In genomic region chr7:130419652-130420051, GRCh38 we compare ENCODE assay signal across 1 cellular context.
TF ChIP-seq lines count a peak whose summit lies in the region.

No MANE protein-coding gene starts in this region.

TF ChIP-seq in H1, 55 proteins besides CTCF, POLR2A, EP300 and RAD21 (continued from another document):
- TF ChIP-seq NANOG (IDR thresholded peaks at IDR 0.05; ENCODE audit: insufficient read depth, low read depth, low read length, poor library complexity, severe bottlenecking) (no peak), GABPA (IDR thresholded peaks at IDR 0.05; ENCODE audit: borderline replicate concordance, insufficient read depth, low read length) (no peak), SP2 (IDR thresholded peaks at IDR 0.05; ENCODE audit: low read length) (no peak), CHD7 (IDR thresholded peaks at IDR 0.05; ENCODE audit: insufficient replicate concordance, low read length) (no peak), CBX5 (IDR thresholded peaks at IDR 0.05; ENCODE audit: low read depth, low read length) (no peak), YY1 (IDR thresholded peaks at IDR 0.05; ENCODE audit: low read depth, low read length) (no peak), RXRA (IDR thresholded peaks at IDR 0.05; ENCODE audit: insufficient read depth, low read depth, low read length) (no peak), SIRT6 (IDR thresholded peaks at IDR 0.05; ENCODE audit: low read length) (no peak), CEBPB (IDR thresholded peaks at IDR 0.05; ENCODE audit: low read depth, low read length) (no peak), RFX5 (IDR thresholded peaks at IDR 0.05; ENCODE audit: borderline replicate concordance, low read depth, low read length) (no peak), RBBP5 (IDR thresholded peaks at IDR 0.05; ENCODE audit: borderline replicate concordance, low read depth, low read length) (no peak), SP4 (IDR thresholded peaks at IDR 0.05; ENCODE audit: low read length) (no peak)
- TF ChIP-seq, protein P1, sequence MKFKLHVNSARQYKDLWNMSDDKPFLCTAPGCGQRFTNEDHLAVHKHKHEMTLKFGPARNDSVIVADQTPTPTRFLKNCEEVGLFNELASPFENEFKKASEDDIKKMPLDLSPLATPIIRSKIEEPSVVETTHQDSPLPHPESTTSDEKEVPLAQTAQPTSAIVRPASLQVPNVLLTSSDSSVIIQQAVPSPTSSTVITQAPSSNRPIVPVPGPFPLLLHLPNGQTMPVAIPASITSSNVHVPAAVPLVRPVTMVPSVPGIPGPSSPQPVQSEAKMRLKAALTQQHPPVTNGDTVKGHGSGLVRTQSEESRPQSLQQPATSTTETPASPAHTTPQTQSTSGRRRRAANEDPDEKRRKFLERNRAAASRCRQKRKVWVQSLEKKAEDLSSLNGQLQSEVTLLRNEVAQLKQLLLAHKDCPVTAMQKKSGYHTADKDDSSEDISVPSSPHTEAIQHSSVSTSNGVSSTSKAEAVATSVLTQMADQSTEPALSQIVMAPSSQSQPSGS (IDR thresholded peaks at IDR 0.05; ENCODE audit: low read length): no peak
TF ChIP-seq in H1: peak in this region for 0.
